ENCODE assay signal across 23 cellular contexts in genomic region chr20:59566631-59567524, GRCh38. TPM values are rescaled to one million over a fixed set of nuclear protein-coding genes. Genes with fewer than 3 reads are reported as not detected.
"Had no signal": no experiment of that assay in that cellular context is flagged by ENCODE, and none has a peak within 500 bp of the region (broad histone marks: within the 10 kb centered on the region; RNA-seq: fewer than 3 reads in every experiment).

No MANE protein-coding gene starts in this region.

- H3K36me3 ChIP-seq: thoracic aorta had no signal

- H3K4me3 Mint-ChIP-seq: activated CD8-positive, alpha-beta T cell treated with anti-CD3 and anti-CD28 coated beads for 36 hours; activated naive CD8-positive, alpha-beta T cell treated with anti-CD3 and anti-CD28 coated beads, Interleukin-2, amount 10 ng/mL, durations not matched to agents 7 days and 5 days; activated T-cell treated with anti-CD3 and anti-CD28 coated beads, Interleukin-2, amount 50 U/mL, for 24 hours; mesothelial cell of epicardium; nephron had no signal

- H3K27ac ChIP-seq: dorsolateral prefrontal cortex, epithelial cell of prostate, psoas muscle, thoracic aorta had no signal

- H3K9me3 Mint-ChIP-seq: activated CD8-positive, alpha-beta T cell treated with anti-CD3 and anti-CD28 coated beads for 36 hours; activated naive CD8-positive, alpha-beta T cell treated with anti-CD3 and anti-CD28 coated beads, Interleukin-2, amount 10 ng/mL, durations not matched to agents 7 days and 5 days; activated T-cell treated with anti-CD3 and anti-CD28 coated beads, Interleukin-2, amount 50 U/mL, for 24 hours; activated T-helper 2 cell treated with anti-CD3 and anti-CD28 coated beads, Interferon-gamma antibody, Interleukin-2, Interleukin-4, amounts not matched to agents 10 μg/mL and 5 μg/mL and 100 μg/mL, durations not matched to agents 14 hours and 24 hours and 36 hours; mesothelial cell of epicardium; nephron had no signal

- H3K4me3 ChIP-seq: dorsolateral prefrontal cortex, lung, psoas muscle, thoracic aorta had no signal

- H3K27ac Mint-ChIP-seq: activated CD8-positive, alpha-beta T cell treated with anti-CD3 and anti-CD28 coated beads for 36 hours; activated naive CD8-positive, alpha-beta T cell treated with anti-CD3 and anti-CD28 coated beads, Interleukin-2, amount 10 ng/mL, durations not matched to agents 7 days and 5 days; activated T-cell treated with anti-CD3 and anti-CD28 coated beads, Interleukin-2, amount 50 U/mL, for 24 hours; activated T-helper 2 cell treated with anti-CD3 and anti-CD28 coated beads, Interferon-gamma antibody, Interleukin-2, Interleukin-4, amounts not matched to agents 10 μg/mL and 5 μg/mL and 100 μg/mL, durations not matched to agents 14 hours and 24 hours and 36 hours; mesothelial cell of epicardium; nephron had no signal

- H3K9me3 ChIP-seq: psoas muscle, thoracic aorta had no signal

- H3K36me3 Mint-ChIP-seq: activated naive CD8-positive, alpha-beta T cell treated with anti-CD3 and anti-CD28 coated beads, Interleukin-2, amount 10 ng/mL, durations not matched to agents 7 days and 5 days; brain; mesothelial cell of epicardium had no signal

- H3K4me1 Mint-ChIP-seq: activated naive CD8-positive, alpha-beta T cell treated with anti-CD3 and anti-CD28 coated beads, Interleukin-2, amount 10 ng/mL, durations not matched to agents 7 days and 5 days had no signal

- ATAC-seq: activated CD8-positive, alpha-beta T cell treated with anti-CD3 and anti-CD28 coated beads for 36 hours; psoas muscle; right cardiac atrium had no signal

- DNase-seq: activated CD4-positive, alpha-beta T cell treated with anti-CD3 and anti-CD28 coated beads for 48 hours; activated CD8-positive, alpha-beta T cell treated with anti-CD3 and anti-CD28 coated beads for 36 hours; activated naive CD4-positive, alpha-beta T cell treated with Interleukin-2 at 50 U/mL for 16 hours; activated naive CD8-positive, alpha-beta T cell treated with anti-CD3 and anti-CD28 coated beads, Interleukin-2, amount 10 ng/mL, durations not matched to agents 7 days and 5 days; activated T-cell treated with anti-CD3 and anti-CD28 coated beads, Interleukin-2, amount 50 U/mL, for 24 hours; caudate nucleus; dorsolateral prefrontal cortex; foreskin fibroblast; nucleus accumbens; psoas muscle; stimulated activated CD4-positive, alpha-beta T cell treated with anti-CD3 and anti-CD28 coated beads, Interleukin-15, amount 100 ng/mL, for 24 hours; stimulated activated CD4-positive, alpha-beta T cell treated with anti-CD3 and anti-CD28 coated beads, Interleukin-2, amount 100 ng/mL, for 48 hours; SW 1271 had no signal

- H3K27me3 Mint-ChIP-seq: activated naive CD8-positive, alpha-beta T cell treated with anti-CD3 and anti-CD28 coated beads, Interleukin-2, amount 10 ng/mL, durations not matched to agents 7 days and 5 days had no signal

RNA-seq across cellular contexts. Expression of gene PHACTR3, which starts 37.5 kb away (rescaled TPM):
- total RNA-seq: activated CD8-positive, alpha-beta T cell treated with anti-CD3 and anti-CD28 coated beads for 36 hours; activated naive CD8-positive, alpha-beta T cell treated with anti-CD3 and anti-CD28 coated beads, Interleukin-2, amount 10 ng/mL, durations not matched to agents 7 days and 5 days; activated T-helper 2 cell treated with anti-CD3 and anti-CD28 coated beads, Interferon-gamma antibody, Interleukin-2, Interleukin-4, amounts not matched to agents 10 μg/mL and 5 μg/mL and 100 μg/mL, durations not matched to agents 14 hours and 24 hours and 36 hours; glomerular endothelial cell; T-helper 2 cell treated with Interferon-gamma antibody and Interleukin-4, amounts not matched to agents 100 ng/mL and 5 ng/mL, for 36 hours; thoracic aorta had no signal
